In genomic region chr15:59174846-59175831, GRCh38 we compare ENCODE assay signal across 1 cellular context.
A peak's percentile ranks its signal among the peaks of the same experiment; 100 is the strongest.
TF ChIP-seq lines count a peak whose summit lies in the region.

No MANE protein-coding gene starts in this region.

TF ChIP-seq in K562, 482 proteins besides CTCF, POLR2A, EP300 and RAD21 (continued from another document):
- no peak for TF ChIP-seq NONO (IDR thresholded peaks at IDR 0.05; ENCODE audit: low read depth in 2 of 2, low read length in 1 of 2)
- no peak for TF ChIP-seq CXXC5 (CRISPR knock-in tag; IDR thresholded peaks at IDR 0.05)
- TF ChIP-seq SMC3 (conservative IDR thresholded peaks at IDR 0.05; ENCODE audit: insufficient read depth, low read depth, low read length), result 0 out of 2 replicates have a peak, but pooled peaks have one; percentile 49
- TF ChIP-seq RB1 (IDR thresholded peaks at IDR 0.05; ENCODE audit: low read depth), result no peak
